ENCODE assay signal across 30 cellular contexts in the genomic region with DNA sequence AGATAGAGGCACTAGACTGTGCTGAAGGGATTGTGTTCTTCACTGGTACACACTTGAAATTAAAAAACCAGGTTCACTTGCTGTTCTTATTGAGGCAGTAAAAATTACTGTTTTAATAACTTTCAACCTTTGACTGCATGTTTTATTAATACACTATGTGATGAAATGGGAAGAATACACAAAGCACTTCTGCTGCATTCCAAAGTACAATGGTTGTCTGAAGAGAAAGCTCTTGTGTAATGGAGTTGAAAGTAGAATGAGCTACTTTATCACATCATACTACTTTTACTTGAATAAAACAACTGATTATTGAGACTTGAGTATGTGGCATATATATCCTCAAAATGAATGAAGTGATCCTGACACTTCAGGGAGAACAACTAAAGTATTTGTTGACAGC.
"Had no signal": no experiment of that assay in that cellular context is flagged by ENCODE, and none has a peak within 500 bp of the region (broad histone marks: within the 10 kb centered on the region; RNA-seq: fewer than 3 reads in every experiment).

No MANE protein-coding gene starts in this region.

- H3K9me3 ChIP-seq: ascending aorta, body of pancreas, SJCRH30, SK-N-SH had no signal

- H3K4me3 ChIP-seq: ascending aorta, body of pancreas, SJCRH30 had no signal

- H3K4me2 ChIP-seq: KMS-11, SK-N-SH had no signal

- FAIRE-seq: bronchial epithelial cell had no signal

- H3K27me3 ChIP-seq: ascending aorta, body of pancreas, SJCRH30 had no signal

- H3K9ac ChIP-seq: KMS-11, SK-N-SH had no signal

- H3K4me1 ChIP-seq: ascending aorta, body of pancreas, SJCRH30 had no signal

- H3K27ac ChIP-seq: ascending aorta, body of pancreas, KMS-11, SJCRH30, VCaP had no signal

- H3K36me3 ChIP-seq: ascending aorta, SJCRH30 had no signal

- ATAC-seq: activated CD4-positive, alpha-beta T cell treated with anti-CD3 and anti-CD28 coated beads for 36 hours; activated T-cell treated with anti-CD3 and anti-CD28 coated beads, Interleukin-2, amount 50 U/mL, for 4 hours; activated T-helper 17 cell treated with anti-CD3 and anti-CD28 coated beads, Interleukin-2, amount 50 U/mL, for 72 hours; body of pancreas; Panc1; Right ventricle myocardium inferior had no signal

- H3K27ac Mint-ChIP-seq: activated CD4-positive, alpha-beta T cell treated with anti-CD3 and anti-CD28 coated beads for 36 hours; activated naive CD4-positive, alpha-beta T cell treated with anti-CD3 and anti-CD28 coated beads for 36 hours; activated naive CD8-positive, alpha-beta T cell treated with anti-CD3 and anti-CD28 coated beads, Interleukin-2, amount 10 ng/mL, durations not matched to agents 7 days and 5 days; activated T-helper 17 cell treated with anti-CD3 and anti-CD28 coated beads, Interleukin-2, amount 50 U/mL, for 72 hours had no signal

- H3K27me3 Mint-ChIP-seq: activated CD4-positive, alpha-beta T cell treated with anti-CD3 and anti-CD28 coated beads for 36 hours; activated naive CD8-positive, alpha-beta T cell treated with anti-CD3 and anti-CD28 coated beads, Interleukin-2, amount 10 ng/mL, durations not matched to agents 7 days and 5 days; activated T-helper 17 cell treated with anti-CD3 and anti-CD28 coated beads, Interleukin-2, amount 50 U/mL, for 72 hours had no signal

- DNase-seq: activated CD4-positive, alpha-beta T cell treated with anti-CD3 and anti-CD28 coated beads for 36 hours; activated CD4-positive, alpha-beta T cell treated with anti-CD3 and anti-CD28 coated beads, Interleukin-2, amount 50 U/mL, for 1 hour; activated CD4-positive, CD25-positive, alpha-beta regulatory T cell; activated CD8-positive, alpha-beta memory T cell treated with anti-CD3 and anti-CD28 coated beads for 24 hours; activated gamma-delta T cell; activated naive CD4-positive, alpha-beta T cell treated with anti-CD3 and anti-CD28 coated beads for 36 hours; activated naive CD8-positive, alpha-beta T cell treated with anti-CD3 and anti-CD28 coated beads, Interleukin-2, amount 10 ng/mL, durations not matched to agents 7 days and 5 days; activated T-cell treated with anti-CD3 and anti-CD28 coated beads, Interleukin-2, amount 50 U/mL, for 4 hours; amniotic stem cell; body of pancreas; central memory CD4-positive, alpha-beta T cell; NCI-H1105; NCI-H1436; NCI-H1694 treated with DMSO at 0.1 percent for 48 hours; NCI-H2029 treated with DMSO at 0.1 percent for 48 hours; NCI-H510A treated with DMSO at 0.1 percent for 48 hours; NCI-H69; NK-92 treated with Interleukin-12 subunit alpha and Interleukin-12 subunit beta, amount 100 ng/mL, for 24 hours; OCI-M1; RPMI8226; SJCRH30; SK-N-SH; T-helper 1 cell had no signal

- H3K4me3 Mint-ChIP-seq: activated CD4-positive, alpha-beta T cell treated with anti-CD3 and anti-CD28 coated beads for 36 hours; activated naive CD4-positive, alpha-beta T cell treated with anti-CD3 and anti-CD28 coated beads for 36 hours; activated naive CD8-positive, alpha-beta T cell treated with anti-CD3 and anti-CD28 coated beads, Interleukin-2, amount 10 ng/mL, durations not matched to agents 7 days and 5 days; activated T-cell treated with anti-CD3 and anti-CD28 coated beads, Interleukin-2, amount 50 U/mL, for 4 hours; activated T-helper 17 cell treated with anti-CD3 and anti-CD28 coated beads, Interleukin-2, amount 50 U/mL, for 72 hours had no signal
